In the genomic region with DNA sequence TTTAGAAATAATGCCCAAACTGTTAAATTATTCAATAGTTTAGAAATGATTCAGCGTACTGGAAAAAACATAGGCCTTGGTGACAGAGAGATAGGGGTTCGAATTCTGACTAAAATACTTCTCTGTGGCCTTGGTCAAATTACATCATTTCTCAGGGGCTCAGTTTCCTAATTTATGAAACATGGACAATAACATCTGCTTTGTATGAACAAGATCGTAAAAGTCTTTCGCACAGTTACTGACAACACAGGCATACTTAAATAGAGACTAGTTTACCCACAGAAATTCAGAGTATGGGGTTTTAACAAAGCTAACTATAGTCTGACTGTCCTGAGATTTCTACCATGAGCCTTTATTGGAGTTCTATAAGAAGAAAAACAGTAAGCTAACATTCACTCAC, we compare ENCODE assay signal across 28 cellular contexts.
"Had no signal": no experiment of that assay in that cellular context is flagged by ENCODE, and none has a peak within 500 bp of the region (broad histone marks: within the 10 kb centered on the region; RNA-seq: fewer than 3 reads in every experiment).

No MANE protein-coding gene starts in this region.

- H3K27me3 ChIP-seq: brain microvascular endothelial cell, esophagus squamous epithelium, foreskin keratinocyte, gastrocnemius medialis, heart left ventricle had no signal

- H3K36me3 ChIP-seq: brain microvascular endothelial cell, esophagus squamous epithelium, gastrocnemius medialis, heart left ventricle, WERI-Rb-1 had no signal

- H3K9me3 ChIP-seq: esophagus squamous epithelium, gastrocnemius medialis had no signal

- DNase-seq: activated B cell treated with CpG ODN at 0.5 μM for 24 hours; activated CD4-positive, alpha-beta T cell treated with anti-CD3 and anti-CD28 coated beads for 48 hours; activated CD4-positive, alpha-beta T cell treated with anti-CD3 and anti-CD28 coated beads, Interleukin-2, amount 50 U/mL, for 1 hour; activated CD4-positive, alpha-beta T cell treated with anti-CD3 and anti-CD28 coated beads, Interleukin-2, amount 50 U/mL, for 48 hours; activated CD8-positive, alpha-beta memory T cell treated with anti-CD3 and anti-CD28 coated beads for 24 hours; activated CD8-positive, alpha-beta T cell treated with anti-CD3 and anti-CD28 coated beads for 36 hours; activated effector memory CD4-positive, alpha-beta T cell treated with Interleukin-2 at 50 U/mL for 16 hours; activated gamma-delta T cell treated with Interleukin-2 at 50 U/mL for 16 hours; activated naive CD4-positive, alpha-beta T cell treated with anti-CD3 and anti-CD28 coated beads, Interleukin-2, amount 50 U/mL, for 16 hours; activated naive CD4-positive, alpha-beta T cell treated with Interleukin-2 at 50 U/mL for 16 hours; activated T-cell treated with anti-CD3 and anti-CD28 coated beads, Interleukin-2, amount 50 U/mL, for 4 hours; amniotic stem cell; anterior cingulate cortex; brain microvascular endothelial cell; caudate nucleus; cortex of kidney; dermis blood vessel endothelial cell; effector CD4-positive, alpha-beta T cell; esophagus squamous epithelium; foreskin keratinocyte; gastrocnemius medialis; glutamatergic neuron; heart left ventricle; T-helper 1 cell; T-helper 17 cell; T1000; WERI-Rb-1 had no signal

- H3K4me1 ChIP-seq: foreskin keratinocyte, gastrocnemius medialis had no signal

- H3K27ac ChIP-seq: brain microvascular endothelial cell, epithelial cell of prostate, foreskin keratinocyte, gastrocnemius medialis, heart left ventricle, WERI-Rb-1 had no signal

- H3K4me3 ChIP-seq: esophagus squamous epithelium, gastrocnemius medialis, heart left ventricle had no signal
